ENCODE assay signal across 9 cellular contexts in genomic region chr1:203628997-203629508, GRCh38. TPM values are rescaled to one million over a fixed set of nuclear protein-coding genes. Genes with fewer than 3 reads are reported as not detected.
DNase-seq lines count a peak whose midpoint lies in the region; ATAC-seq, FAIRE-seq and TF ChIP-seq lines count a peak whose summit lies in the region.
"Had no signal": no experiment of that assay in that cellular context is flagged by ENCODE, and none has a peak within 500 bp of the region (broad histone marks: within the 10 kb centered on the region; RNA-seq: fewer than 3 reads in every experiment).

No MANE protein-coding gene starts in this region.

- ATAC-seq in effector memory CD8-positive, alpha-beta T cell (replicated peaks): no peak
- no peak for ATAC-seq in GM19467 (IDR thresholded peaks at IDR 0.05; ENCODE audit: unreplicated experiment)

- H3K4me1 Mint-ChIP-seq in CD8-positive, alpha-beta memory T cell: peaks cover 47 to 59% (median 57%) of the 10 kb centered on the region in 3 donors
- H3K4me1 Mint-ChIP-seq in effector memory CD8-positive, alpha-beta T cell (ENCODE audit: low read depth in 2 of 2): peaks cover 56 to 62% of the 10 kb centered on the region in 2 donors

- H3K4me2 ChIP-seq in neural cell (ENCODE audit: low read length): peak overlapping the region; percentile 79

- no peaks in the 10 kb centered on the region for H3K27me3 Mint-ChIP-seq in CD8-positive, alpha-beta memory T cell
- no peaks in the 10 kb centered on the region for H3K27me3 Mint-ChIP-seq in effector memory CD8-positive, alpha-beta T cell

- H3K36me3 Mint-ChIP-seq in CD8-positive, alpha-beta memory T cell: peaks cover 0 to 39% (median 10%) of the 10 kb centered on the region in 3 donors
- peaks cover 61% of the 10 kb centered on the region for H3K36me3 Mint-ChIP-seq in effector memory CD8-positive, alpha-beta T cell (ENCODE audit: insufficient read depth)

- H3F3A ChIP-seq in neural cell (ENCODE audit: insufficient read depth, low read length, poor library complexity, severe bottlenecking): peaks cover 4% of the 10 kb centered on the region

- H2AFZ ChIP-seq in neural cell (ENCODE audit: low read depth, low read length): no peak overlapping the region

- no peak for FAIRE-seq in GM19239 (lab: Jason Lieb, UNC)
- FAIRE-seq: islet of Langerhans had no signal

- peaks cover 0 to 2% (median 0%) of the 10 kb centered on the region in 5 donors for H3K9me3 Mint-ChIP-seq in CD8-positive, alpha-beta memory T cell
- no peaks in the 10 kb centered on the region for H3K9me3 Mint-ChIP-seq in effector memory CD8-positive, alpha-beta T cell

- TF ChIP-seq RAD21 in neural cell (conservative IDR thresholded peaks at IDR 0.05): no peak

- no peak for TF ChIP-seq CTCF in neural cell (IDR thresholded peaks at IDR 0.05; ENCODE audit: poor library complexity, severe bottlenecking)

- peak in 3 of 5 donors; percentile 17 to 31 (median 18) for DNase-seq in CD8-positive, alpha-beta memory T cell
- DNase-seq in NCI-H69 (lab: John Stamatoyannopoulos, UW): peak; percentile 67
- DNase-seq in effector memory CD8-positive, alpha-beta T cell: peak in 1 of 3 experiments; percentile 22
- DNase-seq in GM19239 (ENCODE audit: insufficient read length, low spot score): no peak
- DNase-seq in cortex of kidney (lab: John Stamatoyannopoulos, UW): no peak
- no peak for DNase-seq in activated CD4-positive, alpha-beta T cell treated with anti-CD3 and anti-CD28 coated beads, Interleukin-2, amount 50 U/mL, for 1 hour

- peak overlapping the region; percentile 93 for H3K27ac ChIP-seq in CD8-positive, alpha-beta memory T cell (ENCODE audit: low read depth, low read length)
- no peak overlapping the region for H3K27ac ChIP-seq in neural cell (ENCODE audit: low read length)

- peak overlapping the region; percentile 81 to 99 (median 96) for H3K27ac Mint-ChIP-seq in CD8-positive, alpha-beta memory T cell
- peak overlapping the region; percentile 98 for H3K27ac Mint-ChIP-seq in effector memory CD8-positive, alpha-beta T cell

- no peaks in the 10 kb centered on the region for H3K27me3 ChIP-seq in CD8-positive, alpha-beta memory T cell (ENCODE audit: insufficient read depth, low read length, poor library complexity, severe bottlenecking)
- no peaks in the 10 kb centered on the region for H3K27me3 ChIP-seq in neural cell (ENCODE audit: insufficient read depth, low read depth, low read length)

- peaks cover 37% of the 10 kb centered on the region for H3K79me2 ChIP-seq in neural cell (replicated peaks; ENCODE audit: insufficient read depth, low read length)

- no peaks in the 10 kb centered on the region for H3K36me3 ChIP-seq in CD8-positive, alpha-beta memory T cell (ENCODE audit: insufficient read depth, low read length)
- H3K36me3 ChIP-seq in neural cell (ENCODE audit: insufficient read depth, low read length): no peaks in the 10 kb centered on the region

- H3K9me2 ChIP-seq in neural cell (ENCODE audit: insufficient read depth, low read length): no peaks in the 10 kb centered on the region

- H3K4me3 Mint-ChIP-seq in CD8-positive, alpha-beta memory T cell: peak overlapping the region; percentile 69 to 100 (median 98)
- peak overlapping the region; percentile 98 to 99 for H3K4me3 Mint-ChIP-seq in effector memory CD8-positive, alpha-beta T cell

- POLR2A ChIA-PET in CD8-positive, alpha-beta memory T cell (lab: Charles Lee): interaction anchor here (1.0 to 4.3 kb wide), 4 partner anchors 24 to 45 kb away, joined by 3 to 35 read pairs (median 6); no protein-coding TSS in a partner anchor

- CTCF ChIA-PET in CD8-positive, alpha-beta memory T cell (lab: Charles Lee): interaction anchor here (0.7 to 6.0 kb wide), 6 partner anchors 24 to 136 kb away, joined by 3 to 126 read pairs (median 35); partner anchors contain the start of gene LAX1

- peak overlapping the region; percentile 88 for H3K4me3 ChIP-seq in CD8-positive, alpha-beta memory T cell (ENCODE audit: low read length)
- H3K4me3 ChIP-seq in neural cell (ENCODE audit: low read length): peak overlapping the region; percentile 64

- no peaks in the 10 kb centered on the region for H4K20me1 ChIP-seq in neural cell (ENCODE audit: insufficient read depth)

- TF ChIP-seq EP300 in neural cell (conservative IDR thresholded peaks at IDR 0.05; ENCODE audit: poor library complexity, severe bottlenecking): no peak

- peak overlapping the region; percentile 57 for H3K9ac ChIP-seq in neural cell (ENCODE audit: low read length)

- H3K9me3 ChIP-seq in CD8-positive, alpha-beta memory T cell (ENCODE audit: low read length): no peaks in the 10 kb centered on the region
- H3K9me3 ChIP-seq in neural cell (ENCODE audit: low read length): no peaks in the 10 kb centered on the region

- peaks cover 40% of the 10 kb centered on the region for H3K4me1 ChIP-seq in CD8-positive, alpha-beta memory T cell (ENCODE audit: insufficient read depth, low read length)

TF ChIP-seq in neural cell, 6 proteins besides CTCF, POLR2A, EP300 and RAD21:
- TF ChIP-seq POLR2AphosphoS5 (IDR thresholded peaks at IDR 0.05) (no peak), REST (IDR thresholded peaks at IDR 0.05; ENCODE audit: borderline replicate concordance) (no peak), TAF1 (IDR thresholded peaks at IDR 0.05; ENCODE audit: low read depth) (no peak), MXI1 (conservative IDR thresholded peaks at IDR 0.05; ENCODE audit: poor library complexity, severe bottlenecking) (no peak), EZH2 (IDR thresholded peaks at IDR 0.05; ENCODE audit: borderline replicate concordance, insufficient read depth, low read length, poor library complexity, severe bottlenecking) (no peak), SMC3 (conservative IDR thresholded peaks at IDR 0.05; ENCODE audit: poor library complexity) (no peak)
TF ChIP-seq in neural cell: peak in this region for 0.

RNA-seq across cellular contexts. Expression of gene ATP2B4, which starts 2.4 kb away (rescaled TPM):
- 10 to 100 TPM; 26.8 to 28.9 TPM for total RNA-seq in CD8-positive, alpha-beta memory T cell
- polyA plus RNA-seq in CD8-positive, alpha-beta memory T cell: 37.7 TPM
- polyA plus RNA-seq in neural cell: 1.4 and 2.9 TPM in 2 replicates
- polyA minus RNA-seq in neural cell: 11.3 and 11.4 TPM in 2 replicates

Comparison
In these comparisons a context has a peak if more than half of its experiments do, and no peak if none do; other contexts are left out.
1. DNase-seq: peak in CD8-positive, alpha-beta memory T cell (3 of 5) and NCI-H69 (single experiment); none in GM19239 (single experiment), cortex of kidney (single experiment) and activated CD4-positive, alpha-beta T cell treated with anti-CD3 and anti-CD28 coated beads, Interleukin-2, amount 50 U/mL, for 1 hour (single experiment).
2. RNA of gene ATP2B4, which starts 2.4 kb away (polyA plus RNA-seq): 37.7 TPM in CD8-positive, alpha-beta memory T cell (single experiment); 1.4 to 2.9 TPM in neural cell; every median in the first group is over 10 times any median in the second.